Comparison of ENCODE assay signal across 9 cellular contexts in genomic region chr12:561908-562593, GRCh38.
DNase-seq lines count a peak whose midpoint lies in the region; ATAC-seq and TF ChIP-seq lines count a peak whose summit lies in the region.
"Had no signal": no experiment of that assay in that cellular context is flagged by ENCODE, and none has a peak within 500 bp of the region (broad histone marks: within the 10 kb centered on the region; RNA-seq: fewer than 3 reads in every experiment).

No MANE protein-coding gene starts in this region.

- ATAC-seq in CD8-positive, alpha-beta T cell: no peak
- ATAC-seq in HG02840 (IDR thresholded peaks at IDR 0.05; ENCODE audit: low FRiP score, unreplicated experiment): no peak
- ATAC-seq in HG02571 (IDR thresholded peaks at IDR 0.05; ENCODE audit: unreplicated experiment): no peak
- ATAC-seq in GM18873 (IDR thresholded peaks at IDR 0.05; ENCODE audit: low FRiP score, unreplicated experiment): no peak

- H3K9me3 Mint-ChIP-seq in CD8-positive, alpha-beta T cell: no peaks in the 10 kb centered on the region

- TF ChIP-seq POLR2A in erythroblast (IDR thresholded peaks at IDR 0.05; ENCODE audit: low read length): no peak

- peaks cover 63% of the 10 kb centered on the region for H3K4me1 ChIP-seq in CD8-positive, alpha-beta T cell (ENCODE audit: insufficient read depth, low read length)

- CTCF ChIA-PET in CD8-positive, alpha-beta T cell (lab: Charles Lee): interaction anchor here (2.3 to 11.4 kb wide), 4 partner anchors 14 to 254 kb away, joined by 5 to 107 read pairs (median 28); no protein-coding TSS in a partner anchor

- H3K27ac Mint-ChIP-seq in CD8-positive, alpha-beta T cell: peak overlapping the region; percentile 97

- H3K36me3 ChIP-seq in CD8-positive, alpha-beta T cell (ENCODE audit: insufficient read depth, low read length): no peaks in the 10 kb centered on the region

- peak overlapping the region; percentile 68 for H3K27ac ChIP-seq in CD8-positive, alpha-beta T cell (ENCODE audit: low read depth, low read length)

- peak overlapping the region; percentile 83 for H3K4me3 Mint-ChIP-seq in CD8-positive, alpha-beta T cell

- POLR2A ChIA-PET in CD8-positive, alpha-beta T cell (lab: Charles Lee): no interaction called here

- no peaks in the 10 kb centered on the region for H3K9me3 ChIP-seq in CD8-positive, alpha-beta T cell (ENCODE audit: low read length)

- H3K27me3 Mint-ChIP-seq in CD8-positive, alpha-beta T cell (ENCODE audit: low read depth): no peaks in the 10 kb centered on the region

- no peak for TF ChIP-seq CTCF in CD8-positive, alpha-beta T cell (IDR thresholded peaks at IDR 0.05)

- peak overlapping the region; percentile 26 for H3K4me3 ChIP-seq in CD8-positive, alpha-beta T cell (ENCODE audit: low read depth, low read length)

- no peak for DNase-seq in CD8-positive, alpha-beta T cell
- DNase-seq in NOMO-1 (lab: John Stamatoyannopoulos, UW; ENCODE audit: unreplicated experiment in 2 of 2) (peak; percentile 89 to 91), erythroblast (lab: John Stamatoyannopoulos, UW) (peak; percentile 76 to 86), pons (ENCODE audit: low spot score) (peak; percentile 66), iPS-NIHi7 (ENCODE audit: extremely low spot score) (no peak)
- DNase-seq: DMS79 treated with DMSO at 0.1 percent for 48 hours had no signal

- peaks cover 20% of the 10 kb centered on the region for H3K36me3 Mint-ChIP-seq in CD8-positive, alpha-beta T cell

- intact Hi-C loops in CD8-positive, alpha-beta T cell (cut with DNase I, micrococcal nuclease): loop anchor here in 1 of 2 experiments (10.0 kb wide), 1 partner anchor 713 kb away; no protein-coding TSS in a partner anchor

- H3K27me3 ChIP-seq in CD8-positive, alpha-beta T cell (ENCODE audit: insufficient read depth, low read length): no peaks in the 10 kb centered on the region

- H3K4me1 Mint-ChIP-seq in CD8-positive, alpha-beta T cell (ENCODE audit: low read depth): peaks cover 77% of the 10 kb centered on the region

Comparison
In these comparisons a context has a peak if more than half of its experiments do, and no peak if none do; other contexts are left out.
1. DNase-seq: peak in NOMO-1 (2 of 2), erythroblast (2 of 2) and pons (single experiment); none in CD8-positive, alpha-beta T cell (0 of 7) and iPS-NIHi7 (single experiment).